Comparison of ENCODE assay signal across 8 cellular contexts in the genomic region with DNA sequence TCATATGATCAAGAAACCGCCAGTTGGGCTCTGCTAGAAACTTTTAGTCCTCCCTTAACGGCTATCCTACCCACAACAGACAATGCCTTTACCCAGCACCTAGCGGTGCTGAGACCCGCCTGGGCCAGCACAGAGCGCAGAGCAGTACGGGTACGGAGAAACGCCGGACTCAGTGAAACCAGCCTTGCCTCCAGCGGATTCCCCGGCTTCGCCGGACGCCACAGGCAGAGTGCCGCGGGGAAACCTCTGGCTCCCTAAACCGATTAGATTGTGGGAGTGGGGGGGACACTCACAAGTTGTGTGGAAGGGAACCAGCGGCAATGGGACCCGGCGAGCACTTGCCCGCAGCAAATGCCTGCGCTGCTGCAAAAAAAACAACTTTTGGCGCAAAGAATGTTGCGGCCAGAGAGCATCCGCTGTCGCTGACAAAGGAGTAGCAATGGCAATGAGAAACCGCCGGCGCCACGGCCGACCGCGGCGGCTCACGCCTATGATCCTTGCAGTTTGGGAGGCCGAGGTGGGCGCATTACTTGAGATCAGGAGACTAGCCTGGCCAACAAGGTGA.
DNase-seq lines count a peak whose midpoint lies in the region; ATAC-seq and TF ChIP-seq lines count a peak whose summit lies in the region.

No MANE protein-coding gene starts in this region.

- DNase-seq in SIG-M5 treated with dmso at 0.1 percent for 504 hours (lab: John Stamatoyannopoulos, UW; ENCODE audit: unreplicated experiment) (peak; percentile 41), SIG-M5 (lab: John Stamatoyannopoulos, UW) (no peak), choroid plexus epithelial cell (ENCODE audit: low read depth) (peak; percentile 64), tibial artery (no peak), superior temporal gyrus (ENCODE audit: extremely low spot score) (no peak)
- peak; percentile 27 to 81 (median 70) for DNase-seq in naive thymus-derived CD8-positive, alpha-beta T cell

- TF ChIP-seq CTCF in WI38 (IDR thresholded peaks at IDR 0.05; ENCODE audit: low read depth, low read length) (no peak), choroid plexus epithelial cell (conservative IDR thresholded peaks at IDR 0.05; ENCODE audit: low read depth, low read length) (no peak), tibial artery (IDR thresholded peaks at IDR 0.05) (no peak)

- H3K27ac ChIP-seq in tibial artery: peak overlapping the region; percentile 78 to 92

- H3K4me1 Mint-ChIP-seq in naive thymus-derived CD8-positive, alpha-beta T cell: peaks cover 13 to 36% (median 26%) of the 10 kb centered on the region in 4 donors

- ATAC-seq in HG03108 (IDR thresholded peaks at IDR 0.05; ENCODE audit: unreplicated experiment): peak; percentile 24
- peak; percentile 11 to 20 for ATAC-seq in naive thymus-derived CD8-positive, alpha-beta T cell

- H3K9me3 Mint-ChIP-seq in naive thymus-derived CD8-positive, alpha-beta T cell: peaks cover 0 to 25% (median 8%) of the 10 kb centered on the region in 9 donors

- no peaks in the 10 kb centered on the region for H3K27me3 Mint-ChIP-seq in naive thymus-derived CD8-positive, alpha-beta T cell

- H3K4me1 ChIP-seq in tibial artery: peaks cover 0 to 36% (median 13%) of the 10 kb centered on the region in 4 donors

- H3K4me3 ChIP-seq in WI38 (ENCODE audit: low read depth, low read length) (peak overlapping the region; percentile 55; the same call in 1 of the 2 replicates), choroid plexus epithelial cell (ENCODE audit: low read depth, low read length) (peak overlapping the region; percentile 71), tibial artery (peak overlapping the region; percentile 56 to 60)

- POLR2A ChIA-PET in naive thymus-derived CD8-positive, alpha-beta T cell (lab: Charles Lee): interaction anchor here (0.6 to 9.7 kb wide), 11 partner anchors 24 to 533 kb away, joined by 3 to 411 read pairs (median 24); partner anchors contain the start of genes ANXA2R, TMEM267 and ZNF131

- H3K36me3 Mint-ChIP-seq in naive thymus-derived CD8-positive, alpha-beta T cell: peaks cover 2 to 18% (median 8%) of the 10 kb centered on the region in 3 donors

- H3K27ac Mint-ChIP-seq in naive thymus-derived CD8-positive, alpha-beta T cell: peak overlapping the region; percentile 99 to 100 (median 100)

- H3K4me3 Mint-ChIP-seq in naive thymus-derived CD8-positive, alpha-beta T cell: peak overlapping the region; percentile 91 to 99 (median 95)

- no peaks in the 10 kb centered on the region for H3K36me3 ChIP-seq in tibial artery

- peaks cover 0 to 30% (median 27%) of the 10 kb centered on the region in 3 donors for H3K9me3 ChIP-seq in tibial artery

- intact Hi-C loops in tibial artery (cut with DNase I; ENCODE audit: low total_unique reads): loop anchor here (5.0 kb wide), 2 partner anchors 40 to 90 kb away; partner anchors contain the start of gene ANXA2R

- peaks cover 0 to 3% of the 10 kb centered on the region in 2 donors for H3K27me3 ChIP-seq in tibial artery

Comparison
In these comparisons a context has a peak if more than half of its experiments do, and no peak if none do; other contexts are left out.
1. DNase-seq: peak in SIG-M5 treated with dmso at 0.1 percent for 504 hours (single experiment), choroid plexus epithelial cell (single experiment) and naive thymus-derived CD8-positive, alpha-beta T cell (10 of 10); none in SIG-M5 (single experiment), tibial artery (0 of 2) and superior temporal gyrus (single experiment).
2. Peak in every context shown above with its lines, with median percentiles within 50 percentile points of each other: H3K4me3 ChIP-seq.